ENCODE assay signal across 9 cellular contexts in genomic region chr4:182540496-182540895, GRCh38.
"Had no signal": no experiment of that assay in that cellular context is flagged by ENCODE, and none has a peak within 500 bp of the region (broad histone marks: within the 10 kb centered on the region; RNA-seq: fewer than 3 reads in every experiment).

No MANE protein-coding gene starts in this region.

- H3K9ac ChIP-seq: GM23248 had no signal

- H3K9me3 ChIP-seq: HAP-1 had no signal

- H3K4me3 Mint-ChIP-seq: GM23338, H9, HFFc6 had no signal

- H3K36me3 ChIP-seq: HAP-1 had no signal

- H3K9me3 Mint-ChIP-seq: GM23338, H9, HFFc6 had no signal

- H3K27ac ChIP-seq: GM23248 had no signal

- ATAC-seq: GM23338, HCT116 had no signal

- H3K27ac Mint-ChIP-seq: GM23338, H9, HFFc6 had no signal

- H3K4me2 ChIP-seq: GM23338 had no signal

- H3K4me3 ChIP-seq: GM23248, GM23338, HAP-1 had no signal

- H2AFZ ChIP-seq: GM23248, GM23338 had no signal

- DNase-seq: GM23248, GOT3, H7, H9, HCEC 1CT, HFFc6 had no signal
